11 cellular contexts compared by ENCODE assay signal in genomic region chr10:3825244-3825643, GRCh38. TPM values are rescaled to one million over a fixed set of nuclear protein-coding genes. Genes with fewer than 3 reads are reported as not detected.
DNase-seq lines count a peak whose midpoint lies in the region; ATAC-seq and TF ChIP-seq lines count a peak whose summit lies in the region.
"Had no signal": no experiment of that assay in that cellular context is flagged by ENCODE, and none has a peak within 500 bp of the region (broad histone marks: within the 10 kb centered on the region; RNA-seq: fewer than 3 reads in every experiment).

No MANE protein-coding gene starts in this region.

- no peak for TF ChIP-seq CTCF in cardiac fibroblast (IDR thresholded peaks at IDR 0.05; ENCODE audit: low read depth, low read length)

- no peak overlapping the region for H2BK120ac ChIP-seq in mesenchymal stem cell (ENCODE audit: low read depth, low read length)

- H4K8ac ChIP-seq in mesenchymal stem cell (ENCODE audit: low read length) = no peak overlapping the region

- peak overlapping the region; percentile 84 for H2AK5ac ChIP-seq in mesenchymal stem cell (ENCODE audit: low read length, severe bottlenecking)

- WGBS in HUES64 = 75% methylated on average over 6 of the region's 6 CpGs
- 21% methylated on average over 6 of the region's 6 CpGs for WGBS in mesenchymal stem cell

- H3K27ac ChIP-seq in HUES64 (ENCODE audit: low read depth, low read length) (peak overlapping the region; percentile 53), mesenchymal stem cell (ENCODE audit: low read length, poor library complexity, severe bottlenecking) (peak overlapping the region; percentile 63)

- H3K23ac ChIP-seq in mesenchymal stem cell (ENCODE audit: low read length in 2 of 2) = no peak overlapping the region

- no peak overlapping the region for H3K18ac ChIP-seq in mesenchymal stem cell (ENCODE audit: low read depth in 1 of 2, low read length in 2 of 2)

- DNase-seq in AG08395 (ENCODE audit: low spot score) (peak; percentile 86), cardiac fibroblast (ENCODE audit: low read depth in 2 of 2) (peak; percentile 86 to 88), mesenchymal stem cell (peak; percentile 82), RKO (ENCODE audit: low spot score) (no peak)
- no peak for DNase-seq in stimulated activated naive CD4-positive, alpha-beta T cell treated with Interleukin-2 at 50 U/mL for 16 hours (lab: John Stamatoyannopoulos, UW)
- DNase-seq: activated CD4-positive, alpha-beta T cell treated with anti-CD3 and anti-CD28 coated beads, Interleukin-2, amount 50 U/mL, for 1 hour; effector memory CD8-positive, alpha-beta T cell; NCI-H526 treated with DMSO at 0.1 percent for 48 hours had no signal

- H3K9ac ChIP-seq in HUES64 (ENCODE audit: low read depth, low read length) (no peak overlapping the region), mesenchymal stem cell (ENCODE audit: low read length) (peak overlapping the region; percentile 61)

- no peak for ATAC-seq in HG03108 (IDR thresholded peaks at IDR 0.05; ENCODE audit: unreplicated experiment)
- ATAC-seq in HG03354 (IDR thresholded peaks at IDR 0.05; ENCODE audit: poor library complexity, severe bottlenecking, unreplicated experiment) = no peak
- ATAC-seq: effector memory CD8-positive, alpha-beta T cell had no signal

- no peak overlapping the region for H4K91ac ChIP-seq in mesenchymal stem cell (ENCODE audit: low read length)

- no peaks in the 10 kb centered on the region for H3K9me3 ChIP-seq in HUES64 (ENCODE audit: insufficient read depth, low read depth, low read length)
- H3K9me3 ChIP-seq in mesenchymal stem cell (ENCODE audit: control insufficient read depth, low read length) = no peaks in the 10 kb centered on the region

- H3K14ac ChIP-seq in mesenchymal stem cell (ENCODE audit: low read length in 2 of 2) = no peak overlapping the region

- H2BK5ac ChIP-seq in mesenchymal stem cell (ENCODE audit: low read depth, low read length, poor library complexity, severe bottlenecking) = no peak overlapping the region

- peaks cover 2% of the 10 kb centered on the region for H3K79me1 ChIP-seq in mesenchymal stem cell (replicated peaks; ENCODE audit: low read length, poor library complexity, severe bottlenecking)

- H3K4me3 ChIP-seq in HUES64 (ENCODE audit: low read length) (no peak overlapping the region), cardiac fibroblast (replicated peaks in 1 of 2; ENCODE audit: low read depth in 2 of 2, low read length in 2 of 2) (no peak overlapping the region), mesenchymal stem cell (ENCODE audit: insufficient read depth in 1 of 2, low read depth in 1 of 2, low read length in 2 of 2) (no peak overlapping the region)

- H3K27me3 ChIP-seq in HUES64 (ENCODE audit: insufficient read depth, low read length) = no peaks in the 10 kb centered on the region
- no peaks in the 10 kb centered on the region for H3K27me3 ChIP-seq in mesenchymal stem cell (ENCODE audit: control insufficient read depth in 1 of 2, insufficient read depth in 1 of 2, low read length in 2 of 2)

- H2AFZ ChIP-seq in mesenchymal stem cell (ENCODE audit: low read depth, low read length) = no peak overlapping the region

- no peak overlapping the region for H2BK15ac ChIP-seq in mesenchymal stem cell (ENCODE audit: low read depth, poor library complexity, severe bottlenecking)

- H3K36me3 ChIP-seq in HUES64 (ENCODE audit: insufficient read depth, low read length) (no peaks in the 10 kb centered on the region), mesenchymal stem cell (ENCODE audit: control insufficient read depth in 1 of 2, insufficient read depth in 2 of 2, low read depth in 1 of 2, low read length in 2 of 2) (no peaks in the 10 kb centered on the region)

- H3K4me2 ChIP-seq in mesenchymal stem cell (ENCODE audit: low read length, poor library complexity, severe bottlenecking) = no peak overlapping the region

- H2BK12ac ChIP-seq in mesenchymal stem cell (ENCODE audit: low read length in 2 of 2) = peak overlapping the region in 1 of 2 experiments; percentile 93

- H3K4me1 ChIP-seq in HUES64 (ENCODE audit: insufficient read depth, low read length) = peaks cover 25% of the 10 kb centered on the region
- H3K4me1 ChIP-seq in mesenchymal stem cell (ENCODE audit: control insufficient read depth, insufficient read depth, low read depth, low read length) = peaks cover 24% of the 10 kb centered on the region

- no peak overlapping the region for H3K4ac ChIP-seq in mesenchymal stem cell (ENCODE audit: low read depth in 1 of 2, low read length in 2 of 2)

RNA-seq across cellular contexts. Expression of gene KLF6, which starts 40.2 kb away (rescaled TPM):
- 12.2 TPM for polyA plus RNA-seq in HUES64 (2013, experiment 1 of 2)
- 12.4 TPM for polyA plus RNA-seq in HUES64 (2013, experiment 2 of 2)
- polyA plus RNA-seq in mesenchymal stem cell (2013, experiment 1 of 2) = 195 TPM
- 183 TPM for polyA plus RNA-seq in mesenchymal stem cell (2013, experiment 2 of 2)

Comparison
In these comparisons a context has a peak if more than half of its experiments do, and no peak if none do; other contexts are left out.
1. DNase-seq: peak in AG08395 (single experiment), cardiac fibroblast (2 of 2) and mesenchymal stem cell (single experiment); none in RKO (single experiment) and stimulated activated naive CD4-positive, alpha-beta T cell treated with Interleukin-2 at 50 U/mL for 16 hours (single experiment).